ENCODE assay signal across 16 cellular contexts in genomic region chr17:4054446-4054845, GRCh38.
DNase-seq lines count a peak whose midpoint lies in the region; ATAC-seq and FAIRE-seq lines count a peak whose summit lies in the region.
"Had no signal": no experiment of that assay in that cellular context is flagged by ENCODE, and none has a peak within 500 bp of the region (broad histone marks: within the 10 kb centered on the region; RNA-seq: fewer than 3 reads in every experiment).

No MANE protein-coding gene starts in this region.

- intact Hi-C loops in activated naive CD4-positive, alpha-beta T cell treated with anti-CD3 and anti-CD28 coated beads for 36 hours (cut with micrococcal nuclease) = no loop called here

- H3K9me3 ChIP-seq in T-helper 17 cell (ENCODE audit: control insufficient read depth, low read length, poor library complexity, severe bottlenecking) = no peaks in the 10 kb centered on the region

- peaks cover 27% of the 10 kb centered on the region for H3K36me3 Mint-ChIP-seq in activated naive CD4-positive, alpha-beta T cell treated with anti-CD3 and anti-CD28 coated beads for 36 hours (ENCODE audit: low read depth)
- peaks cover 55% of the 10 kb centered on the region for H3K36me3 Mint-ChIP-seq in activated naive CD4-positive, alpha-beta T cell treated with anti-CD3 and anti-CD28 coated beads, Interleukin-2, amount 10 ng/mL, durations not matched to agents 7 days and 5 days
- peaks cover 23% of the 10 kb centered on the region for H3K36me3 Mint-ChIP-seq in T-helper 17 cell (ENCODE audit: low read depth)
- peaks cover 35% of the 10 kb centered on the region for H3K36me3 Mint-ChIP-seq in activated naive CD8-positive, alpha-beta T cell treated with anti-CD3 and anti-CD28 coated beads, Interleukin-2, amount 50 U/mL, for 24 hours (ENCODE audit: low read depth)

- ATAC-seq in T-helper 17 cell = no peak
- ATAC-seq in activated naive CD8-positive, alpha-beta T cell treated with anti-CD3 and anti-CD28 coated beads, Interleukin-2, amount 50 U/mL, for 24 hours = peak; percentile 97
- ATAC-seq in stimulated activated naive CD8-positive, alpha-beta T cell treated with anti-CD3 and anti-CD28 coated beads, Interleukin-15, Interleukin-2, amounts not matched to agents 100 U/mL and 50 U/mL, for 24 hours = peak; percentile 95
- ATAC-seq in HG03457 (IDR thresholded peaks at IDR 0.05; ENCODE audit: unreplicated experiment) = no peak

- peak; percentile 22 for DNase-seq in activated naive CD4-positive, alpha-beta T cell treated with anti-CD3 and anti-CD28 coated beads for 36 hours
- no peak for DNase-seq in activated naive CD4-positive, alpha-beta T cell treated with anti-CD3 and anti-CD28 coated beads, Interleukin-2, amount 10 ng/mL, durations not matched to agents 7 days and 5 days
- DNase-seq in T-helper 17 cell = no peak
- DNase-seq in activated naive CD8-positive, alpha-beta T cell treated with anti-CD3 and anti-CD28 coated beads, Interleukin-2, amount 50 U/mL, for 24 hours = no peak
- no peak for DNase-seq in stimulated activated naive CD8-positive, alpha-beta T cell treated with anti-CD3 and anti-CD28 coated beads, Interleukin-15, Interleukin-2, amounts not matched to agents 100 U/mL and 50 U/mL, for 24 hours
- no peak for DNase-seq in MV-4-11 (lab: John Stamatoyannopoulos, UW)
- DNase-seq in GM19239 (ENCODE audit: insufficient read length, low spot score) = no peak
- DNase-seq: ACHN, H7, NCI-H1417, NCI-H187 treated with DMSO at 0.1 percent for 48 hours, NCI-H446, OCI-M1, RPMI8226, SIG-M5 had no signal

- no peak overlapping the region for H3K4me3 Mint-ChIP-seq in activated naive CD4-positive, alpha-beta T cell treated with anti-CD3 and anti-CD28 coated beads for 36 hours
- H3K4me3 Mint-ChIP-seq in activated naive CD4-positive, alpha-beta T cell treated with anti-CD3 and anti-CD28 coated beads, Interleukin-2, amount 10 ng/mL, durations not matched to agents 7 days and 5 days = no peak overlapping the region
- H3K4me3 Mint-ChIP-seq in T-helper 17 cell = no peak overlapping the region
- no peak overlapping the region for H3K4me3 Mint-ChIP-seq in activated naive CD8-positive, alpha-beta T cell treated with anti-CD3 and anti-CD28 coated beads, Interleukin-2, amount 50 U/mL, for 24 hours

- peak overlapping the region; percentile 4 for H3K27ac Mint-ChIP-seq in activated naive CD4-positive, alpha-beta T cell treated with anti-CD3 and anti-CD28 coated beads for 36 hours
- H3K27ac Mint-ChIP-seq in activated naive CD4-positive, alpha-beta T cell treated with anti-CD3 and anti-CD28 coated beads, Interleukin-2, amount 10 ng/mL, durations not matched to agents 7 days and 5 days = no peak overlapping the region
- peak overlapping the region; percentile 81 for H3K27ac Mint-ChIP-seq in T-helper 17 cell
- peak overlapping the region; percentile 11 for H3K27ac Mint-ChIP-seq in activated naive CD8-positive, alpha-beta T cell treated with anti-CD3 and anti-CD28 coated beads, Interleukin-2, amount 50 U/mL, for 24 hours

- H3K27me3 Mint-ChIP-seq in activated naive CD4-positive, alpha-beta T cell treated with anti-CD3 and anti-CD28 coated beads for 36 hours (ENCODE audit: low read depth) = no peaks in the 10 kb centered on the region
- H3K27me3 Mint-ChIP-seq in activated naive CD4-positive, alpha-beta T cell treated with anti-CD3 and anti-CD28 coated beads, Interleukin-2, amount 10 ng/mL, durations not matched to agents 7 days and 5 days = no peaks in the 10 kb centered on the region
- no peaks in the 10 kb centered on the region for H3K27me3 Mint-ChIP-seq in T-helper 17 cell
- H3K27me3 Mint-ChIP-seq in activated naive CD8-positive, alpha-beta T cell treated with anti-CD3 and anti-CD28 coated beads, Interleukin-2, amount 50 U/mL, for 24 hours = no peaks in the 10 kb centered on the region

- peaks cover 10% of the 10 kb centered on the region for H3K4me1 Mint-ChIP-seq in activated naive CD4-positive, alpha-beta T cell treated with anti-CD3 and anti-CD28 coated beads for 36 hours (ENCODE audit: low read depth)
- H3K4me1 Mint-ChIP-seq in activated naive CD4-positive, alpha-beta T cell treated with anti-CD3 and anti-CD28 coated beads, Interleukin-2, amount 10 ng/mL, durations not matched to agents 7 days and 5 days = peaks cover 4% of the 10 kb centered on the region
- H3K4me1 Mint-ChIP-seq in T-helper 17 cell = peaks cover 12% of the 10 kb centered on the region
- peaks cover 13% of the 10 kb centered on the region for H3K4me1 Mint-ChIP-seq in activated naive CD8-positive, alpha-beta T cell treated with anti-CD3 and anti-CD28 coated beads, Interleukin-2, amount 50 U/mL, for 24 hours

- FAIRE-seq in GM19239 (lab: Jason Lieb, UNC) = no peak

- H3K9me3 Mint-ChIP-seq in activated naive CD4-positive, alpha-beta T cell treated with anti-CD3 and anti-CD28 coated beads for 36 hours = no peaks in the 10 kb centered on the region
- no peaks in the 10 kb centered on the region for H3K9me3 Mint-ChIP-seq in activated naive CD4-positive, alpha-beta T cell treated with anti-CD3 and anti-CD28 coated beads, Interleukin-2, amount 10 ng/mL, durations not matched to agents 7 days and 5 days
- no peaks in the 10 kb centered on the region for H3K9me3 Mint-ChIP-seq in activated naive CD8-positive, alpha-beta T cell treated with anti-CD3 and anti-CD28 coated beads, Interleukin-2, amount 50 U/mL, for 24 hours

- CTCF ChIA-PET in activated naive CD4-positive, alpha-beta T cell treated with anti-CD3 and anti-CD28 coated beads for 36 hours (lab: Charles Lee) = no interaction called here
- CTCF ChIA-PET in activated naive CD4-positive, alpha-beta T cell treated with anti-CD3 and anti-CD28 coated beads, Interleukin-2, amount 10 ng/mL, durations not matched to agents 7 days and 5 days (lab: Charles Lee) = no interaction called here

Comparison
In these comparisons a context has a peak if more than half of its experiments do, and no peak if none do; other contexts are left out.
1. ATAC-seq: peak in activated naive CD8-positive, alpha-beta T cell treated with anti-CD3 and anti-CD28 coated beads, Interleukin-2, amount 50 U/mL, for 24 hours (single experiment) and stimulated activated naive CD8-positive, alpha-beta T cell treated with anti-CD3 and anti-CD28 coated beads, Interleukin-15, Interleukin-2, amounts not matched to agents 100 U/mL and 50 U/mL, for 24 hours (single experiment); none in T-helper 17 cell (single experiment) and HG03457 (single experiment).